Comparison of ENCODE assay signal across 16 cellular contexts in genomic region chr4:23921447-23921845, GRCh38. TPM values are rescaled to one million over a fixed set of nuclear protein-coding genes. Genes with fewer than 3 reads are reported as not detected.
"Had no signal": no experiment of that assay in that cellular context is flagged by ENCODE, and none has a peak within 500 bp of the region (broad histone marks: within the 10 kb centered on the region; RNA-seq: fewer than 3 reads in every experiment).

No MANE protein-coding gene starts in this region.

- H3K36me3 ChIP-seq: left ventricle myocardium inferior, ovary had no signal

- H3K27me3 ChIP-seq: body of pancreas, ovary, testis had no signal

- H3K27me3 Mint-ChIP-seq: activated CD8-positive, alpha-beta T cell treated with anti-CD3 and anti-CD28 coated beads for 36 hours; effector memory CD8-positive, alpha-beta T cell; stimulated activated naive CD8-positive, alpha-beta T cell treated with anti-CD3 and anti-CD28 coated beads, Interleukin-15, Interleukin-2, amounts not matched to agents 100 ng/mL and 50 ng/mL, for 24 hours had no signal

- H3K4me3 Mint-ChIP-seq: activated CD8-positive, alpha-beta T cell treated with anti-CD3 and anti-CD28 coated beads for 36 hours; effector memory CD8-positive, alpha-beta T cell; immature natural killer cell; nephron progenitor cell; stimulated activated naive CD8-positive, alpha-beta T cell treated with anti-CD3 and anti-CD28 coated beads, Interleukin-15, Interleukin-2, amounts not matched to agents 100 ng/mL and 50 ng/mL, for 24 hours had no signal

- H3K4me1 ChIP-seq: body of pancreas, testis had no signal

- H3K27ac Mint-ChIP-seq: activated CD8-positive, alpha-beta T cell treated with anti-CD3 and anti-CD28 coated beads for 36 hours; effector memory CD8-positive, alpha-beta T cell; immature natural killer cell; nephron progenitor cell; stimulated activated naive CD8-positive, alpha-beta T cell treated with anti-CD3 and anti-CD28 coated beads, Interleukin-15, Interleukin-2, amounts not matched to agents 100 ng/mL and 50 ng/mL, for 24 hours had no signal

- H3K36me3 Mint-ChIP-seq: immature natural killer cell had no signal

- H3K4me3 ChIP-seq: body of pancreas, left ventricle myocardium inferior, ovary, testis had no signal

- H3K4me1 Mint-ChIP-seq: immature natural killer cell had no signal

- H3K9me3 Mint-ChIP-seq: activated CD8-positive, alpha-beta T cell treated with anti-CD3 and anti-CD28 coated beads for 36 hours; nephron progenitor cell; stimulated activated naive CD8-positive, alpha-beta T cell treated with anti-CD3 and anti-CD28 coated beads, Interleukin-15, Interleukin-2, amounts not matched to agents 100 ng/mL and 50 ng/mL, for 24 hours had no signal

- H3K27ac ChIP-seq: body of pancreas, left ventricle myocardium inferior, ovary, testis had no signal

- DNase-seq: activated CD8-positive, alpha-beta memory T cell treated with anti-CD3 and anti-CD28 coated beads, Interleukin-2, amount 50 U/mL, for 4 hours; activated CD8-positive, alpha-beta T cell treated with anti-CD3 and anti-CD28 coated beads for 36 hours; activated naive CD4-positive, alpha-beta T cell treated with Interleukin-2 at 50 U/mL for 16 hours; body of pancreas; effector memory CD8-positive, alpha-beta T cell; erythroblast; immature natural killer cell; left ventricle myocardium inferior; mesendoderm; nephron progenitor cell; ovary; stimulated activated CD4-positive, alpha-beta T cell treated with anti-CD3 and anti-CD28 coated beads, Interleukin-15, amount 100 ng/mL, for 24 hours; stimulated activated CD4-positive, alpha-beta T cell treated with anti-CD3 and anti-CD28 coated beads, Interleukin-4, amount 100 ng/mL, for 24 hours; T-helper 9 cell; testis had no signal

- ATAC-seq: activated CD8-positive, alpha-beta T cell treated with anti-CD3 and anti-CD28 coated beads for 36 hours; body of pancreas; effector memory CD8-positive, alpha-beta T cell had no signal

- H3K9me3 ChIP-seq: body of pancreas, left ventricle myocardium inferior, ovary, testis had no signal

RNA-seq across cellular contexts. Expression of gene PPARGC1A, which starts 31.6 kb away (rescaled TPM):
- total RNA-seq: activated CD8-positive, alpha-beta T cell treated with anti-CD3 and anti-CD28 coated beads for 36 hours had no signal
